In the genomic region with DNA sequence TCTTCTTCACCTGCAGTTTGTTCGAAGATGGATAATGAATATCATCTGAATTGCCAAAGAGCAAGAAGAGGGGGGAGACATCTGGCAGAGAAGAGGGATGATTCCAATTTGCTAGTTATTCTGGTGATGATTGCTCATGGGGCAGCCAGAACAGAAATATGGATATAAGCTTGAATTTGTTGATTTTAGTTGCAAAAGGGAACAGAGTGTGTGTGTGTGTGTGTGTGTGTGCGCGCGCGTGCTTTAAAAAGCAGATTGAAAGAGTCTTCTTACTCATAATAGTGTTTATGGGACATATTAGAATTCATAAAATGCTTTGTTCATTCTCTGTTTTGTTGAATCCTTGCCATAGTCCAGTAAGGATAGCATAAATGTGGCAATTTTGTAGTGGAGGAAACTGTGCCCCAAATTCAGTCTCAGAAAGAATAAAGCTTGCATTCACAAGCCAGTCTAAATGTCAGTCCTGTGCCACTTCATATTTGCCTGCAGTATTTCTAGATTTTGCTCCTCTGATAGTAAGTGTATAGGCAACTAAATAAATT, we compare ENCODE assay signal across 17 cellular contexts.
DNase-seq lines count a peak whose midpoint lies in the region; TF ChIP-seq lines count a peak whose summit lies in the region.
"Had no signal": no experiment of that assay in that cellular context is flagged by ENCODE, and none has a peak within 500 bp of the region (broad histone marks: within the 10 kb centered on the region; RNA-seq: fewer than 3 reads in every experiment).

No MANE protein-coding gene starts in this region.

- no peaks in the 10 kb centered on the region for H3K27me3 ChIP-seq in esophagus muscularis mucosa
- H3K27me3 ChIP-seq: BLaER1 treated with 17β-estradiol and CSF1 and Interleukin-3, amounts not matched to agents 10 nM and 100 nM had no signal

- H3K36me3 ChIP-seq in esophagus muscularis mucosa = no peaks in the 10 kb centered on the region
- H3K36me3 ChIP-seq: BLaER1 treated with 17β-estradiol and CSF1 and Interleukin-3, amounts not matched to agents 10 nM and 100 nM had no signal

- H3K4me1 ChIP-seq in esophagus muscularis mucosa = peaks cover 0 to 12% (median 7%) of the 10 kb centered on the region in 4 donors
- H3K4me1 ChIP-seq: A549, Caco-2 had no signal

- no peak overlapping the region for H3K4me3 ChIP-seq in esophagus muscularis mucosa
- H3K4me3 ChIP-seq: A549; BLaER1 treated with 17β-estradiol and CSF1 and Interleukin-3, amounts not matched to agents 10 nM and 100 nM; GM12878 had no signal

- intact Hi-C loops in esophagus muscularis mucosa (cut with DNase I) = no loop called here

- TF ChIP-seq EP300 in esophagus muscularis mucosa (IDR thresholded peaks at IDR 0.05) = no peak

- 51% methylated on average over 5 of the region's 5 CpGs for WGBS in esophagus muscularis mucosa

- TF ChIP-seq CTCF in esophagus muscularis mucosa (IDR thresholded peaks at IDR 0.05) = no peak

- peaks cover 0 to 7% (median 3%) of the 10 kb centered on the region in 4 donors for H3K9me3 ChIP-seq in esophagus muscularis mucosa
- H3K9me3 ChIP-seq: A549, Caco-2 had no signal

- in situ Hi-C loops in SK-MEL-5 (cut with HindIII; ENCODE audit: low pct_unique_long_range_greater_than_20kb, low sequenced_read_pairs) = no loop called here

- peak; percentile 26 for DNase-seq in SK-MEL-5 (ENCODE audit: low read depth, low spot score)
- DNase-seq in fibroblast of gingiva (ENCODE audit: low read depth) = peak; percentile 62
- DNase-seq in foreskin melanocyte = peak; percentile 69
- no peak for DNase-seq in GM03348 (ENCODE audit: low spot score)
- no peak for DNase-seq in esophagus muscularis mucosa (ENCODE audit: extremely low spot score)
- DNase-seq in stimulated activated naive CD4-positive, alpha-beta T cell treated with Interleukin-2 at 50 U/mL for 16 hours (lab: John Stamatoyannopoulos, UW) = no peak
- DNase-seq: AML-193; Caco-2; Calu3; CD4-positive, alpha-beta T cell; CD8-positive, alpha-beta T cell; DMS79 treated with DMSO at 0.1 percent for 48 hours; GF-D8 had no signal

- no peak for TF ChIP-seq POLR2A in esophagus muscularis mucosa (IDR thresholded peaks at IDR 0.05; ENCODE audit: low read depth)

- no peak overlapping the region for H3K27ac ChIP-seq in esophagus muscularis mucosa (replicated peaks in 1 of 4)
- H3K27ac ChIP-seq: A549; BLaER1 treated with 17β-estradiol and CSF1 and Interleukin-3, amounts not matched to agents 10 nM and 100 nM; C4-2B had no signal

Comparison
In these comparisons a context has a peak if more than half of its experiments do, and no peak if none do; other contexts are left out.
1. DNase-seq: peak in SK-MEL-5 (single experiment), fibroblast of gingiva (single experiment) and foreskin melanocyte (single experiment); none in GM03348 (single experiment), esophagus muscularis mucosa (single experiment) and stimulated activated naive CD4-positive, alpha-beta T cell treated with Interleukin-2 at 50 U/mL for 16 hours (single experiment).